ENCODE assay signal across 22 cellular contexts in genomic region chr5:179461576-179461975, GRCh38.
DNase-seq lines count a peak whose midpoint lies in the region; ATAC-seq, FAIRE-seq and TF ChIP-seq lines count a peak whose summit lies in the region.
"Had no signal": no experiment of that assay in that cellular context is flagged by ENCODE, and none has a peak within 500 bp of the region (broad histone marks: within the 10 kb centered on the region; RNA-seq: fewer than 3 reads in every experiment).

No MANE protein-coding gene starts in this region.

- no peaks in the 10 kb centered on the region for H4K20me1 ChIP-seq in K562 (replicated peaks; ENCODE audit: control insufficient read depth, insufficient read depth, low read length)
- H4K20me1 ChIP-seq: BLaER1 treated with 17β-estradiol and CSF1 and Interleukin-3, amounts not matched to agents 10 nM and 100 nM had no signal

- no peak overlapping the region for H2BK120ac ChIP-seq in neuronal stem cell (ENCODE audit: low read depth, low read length)

- intact Hi-C loops in K562 (cut with micrococcal nuclease) (no loop called here), lower leg skin (cut with DNase I; ENCODE audit: low total_unique reads) (no loop called here)

- H3K4me3 Mint-ChIP-seq in stimulated activated memory B cell treated with anti-CD40 and anti-IgM and Interleukin-4, amounts not matched to agents 10 μg/mL and 1 μg/mL and 100 μg/mL, for 72 hours: no peak overlapping the region
- H3K4me3 Mint-ChIP-seq in activated CD8-positive, alpha-beta memory T cell treated with anti-CD3 and anti-CD28 coated beads, Interleukin-2, amount 10 ng/mL, durations not matched to agents 7 days and 5 days: no peak overlapping the region
- H3K4me3 Mint-ChIP-seq: B cell; CD4-positive, alpha-beta T cell; CD8-positive, alpha-beta T cell had no signal

- no peak overlapping the region for H2BK12ac ChIP-seq in neuronal stem cell (ENCODE audit: low read length)

- TF ChIP-seq EP300 in K562 (IDR thresholded peaks at IDR 0.05; ENCODE audit: low read length): no peak

- WGBS in K562 (ENCODE audit: insufficient coverage, low coverage, missing lambda C conversion rate): 0% methylated on average over 1 of the region's 3 CpGs
- no CpG with 5 or more reads among the region's 3 CpGs for WGBS in neuronal stem cell (ENCODE audit: extremely low coverage in 2 of 2, insufficient read length in 2 of 2, insufficient replicate concordance in 1 of 2), 2 donors
- 58 to 88% methylated on average over 3 of the region's 3 CpGs for WGBS in lower leg skin, 2 donors

- H3K27ac ChIP-seq in K562 (ENCODE audit: extremely low read depth, low read depth, low read length) (no peak overlapping the region), neuronal stem cell (replicated peaks; ENCODE audit: low read length) (no peak overlapping the region)
- H3K27ac ChIP-seq: 22Rv1; A549; BLaER1 treated with 17β-estradiol and CSF1 and Interleukin-3, amounts not matched to agents 10 nM and 100 nM; C4-2B had no signal

- DNase-seq in K562 (ENCODE audit: extremely low read depth in 1 of 4, low spot score in 3 of 4) (no peak), neuronal stem cell (ENCODE audit: low spot score) (no peak), lower leg skin (ENCODE audit: low spot score in 2 of 2) (no peak)
- no peak for DNase-seq in activated CD8-positive, alpha-beta memory T cell treated with anti-CD3 and anti-CD28 coated beads, Interleukin-2, amount 10 ng/mL, durations not matched to agents 7 days and 5 days
- DNase-seq: AML-193; Caco-2; Calu3; CD4-positive, alpha-beta T cell; CD8-positive, alpha-beta T cell; DMS79 treated with DMSO at 0.1 percent for 48 hours; GF-D8 had no signal

- no peak for TF ChIP-seq RAD21 in K562 (CRISPR knock-in tag; conservative IDR thresholded peaks at IDR 0.05 in 1 of 2, IDR thresholded peaks at IDR 0.05 in 1 of 2)

- H3K4me1 Mint-ChIP-seq in stimulated activated memory B cell treated with anti-CD40 and anti-IgM and Interleukin-4, amounts not matched to agents 10 μg/mL and 1 μg/mL and 100 μg/mL, for 72 hours: no peaks in the 10 kb centered on the region
- no peaks in the 10 kb centered on the region for H3K4me1 Mint-ChIP-seq in activated CD8-positive, alpha-beta memory T cell treated with anti-CD3 and anti-CD28 coated beads, Interleukin-2, amount 10 ng/mL, durations not matched to agents 7 days and 5 days
- H3K4me1 Mint-ChIP-seq: B cell had no signal

- no peak for TF ChIP-seq POLR2A in K562 (conservative IDR thresholded peaks at IDR 0.05)
- TF ChIP-seq POLR2A in lower leg skin (IDR thresholded peaks at IDR 0.05): no peak

- H3K23ac ChIP-seq in neuronal stem cell (ENCODE audit: low read depth, low read length, poor library complexity): peak overlapping the region; percentile 73

- H3K27ac Mint-ChIP-seq in stimulated activated memory B cell treated with anti-CD40 and anti-IgM and Interleukin-4, amounts not matched to agents 10 μg/mL and 1 μg/mL and 100 μg/mL, for 72 hours: no peak overlapping the region
- no peak overlapping the region for H3K27ac Mint-ChIP-seq in activated CD8-positive, alpha-beta memory T cell treated with anti-CD3 and anti-CD28 coated beads, Interleukin-2, amount 10 ng/mL, durations not matched to agents 7 days and 5 days
- H3K27ac Mint-ChIP-seq: B cell; CD4-positive, alpha-beta T cell; CD8-positive, alpha-beta T cell had no signal

- no peak for FAIRE-seq in K562 (lab: Jason Lieb, UNC)
- FAIRE-seq: A549, D721Med, G401.6, GM12891, GM19239 had no signal

- H3K4me2 ChIP-seq in K562 (ENCODE audit: insufficient read depth, low read length) (no peak overlapping the region), neuronal stem cell (ENCODE audit: insufficient read depth, low read length, poor library complexity, severe bottlenecking) (no peak overlapping the region)
- H3K4me2 ChIP-seq: A549; BLaER1 treated with 17β-estradiol and CSF1 and Interleukin-3, amounts not matched to agents 10 nM and 100 nM had no signal

- ATAC-seq in K562 (no peak), GM19452 (IDR thresholded peaks at IDR 0.05; ENCODE audit: unreplicated experiment) (no peak)
- peak; percentile 12 for ATAC-seq in stimulated activated memory B cell treated with anti-CD40 and anti-IgM and Interleukin-4, amounts not matched to agents 10 μg/mL and 1 μg/mL and 100 μg/mL, for 72 hours
- no peak for ATAC-seq in activated CD8-positive, alpha-beta memory T cell treated with anti-CD3 and anti-CD28 coated beads, Interleukin-2, amount 10 ng/mL, durations not matched to agents 7 days and 5 days
- ATAC-seq: A549; CD8-positive, alpha-beta T cell had no signal

- H3K14ac ChIP-seq in neuronal stem cell (ENCODE audit: low read length): no peak overlapping the region

- H3K9me3 Mint-ChIP-seq in stimulated activated memory B cell treated with anti-CD40 and anti-IgM and Interleukin-4, amounts not matched to agents 10 μg/mL and 1 μg/mL and 100 μg/mL, for 72 hours: peaks cover 2% of the 10 kb centered on the region
- no peaks in the 10 kb centered on the region for H3K9me3 Mint-ChIP-seq in activated CD8-positive, alpha-beta memory T cell treated with anti-CD3 and anti-CD28 coated beads, Interleukin-2, amount 10 ng/mL, durations not matched to agents 7 days and 5 days (ENCODE audit: low read depth)

- H3K36me3 ChIP-seq in K562 (ENCODE audit: control insufficient read depth, insufficient read depth, low read length) (no peaks in the 10 kb centered on the region), neuronal stem cell (replicated peaks in 1 of 2; ENCODE audit: control insufficient read depth in 2 of 2, insufficient read depth in 2 of 2, low read length in 2 of 2) (no peaks in the 10 kb centered on the region)
- H3K36me3 ChIP-seq: BLaER1 treated with 17β-estradiol and CSF1 and Interleukin-3, amounts not matched to agents 10 nM and 100 nM had no signal

- no peaks in the 10 kb centered on the region for H3K9me1 ChIP-seq in K562 (ENCODE audit: control insufficient read depth, insufficient read depth, low read length)

- H3K36me3 Mint-ChIP-seq in stimulated activated memory B cell treated with anti-CD40 and anti-IgM and Interleukin-4, amounts not matched to agents 10 μg/mL and 1 μg/mL and 100 μg/mL, for 72 hours: no peaks in the 10 kb centered on the region
- no peaks in the 10 kb centered on the region for H3K36me3 Mint-ChIP-seq in activated CD8-positive, alpha-beta memory T cell treated with anti-CD3 and anti-CD28 coated beads, Interleukin-2, amount 10 ng/mL, durations not matched to agents 7 days and 5 days
- H3K36me3 Mint-ChIP-seq: CD8-positive, alpha-beta T cell had no signal

- no peaks in the 10 kb centered on the region for H3K79me1 ChIP-seq in neuronal stem cell (ENCODE audit: low read depth, low read length)

- H2AFZ ChIP-seq in K562 (ENCODE audit: low read depth, low read length) (no peak overlapping the region), neuronal stem cell (ENCODE audit: low read length) (no peak overlapping the region)

- H4K91ac ChIP-seq in neuronal stem cell (ENCODE audit: low read depth, low read length, poor library complexity): no peak overlapping the region

- H3K9me3 ChIP-seq in K562 (replicated peaks; ENCODE audit: control insufficient read depth, insufficient read depth, low read depth, low read length) (no peaks in the 10 kb centered on the region), neuronal stem cell (replicated peaks in 1 of 2; ENCODE audit: control insufficient read depth in 2 of 2, insufficient read depth in 1 of 2, low read depth in 1 of 2, low read length in 2 of 2) (peaks cover 0 to 2% of the 10 kb centered on the region in 2 donors)

- no peak overlapping the region for H2BK5ac ChIP-seq in neuronal stem cell (ENCODE audit: low read length)

- H3K27me3 Mint-ChIP-seq in stimulated activated memory B cell treated with anti-CD40 and anti-IgM and Interleukin-4, amounts not matched to agents 10 μg/mL and 1 μg/mL and 100 μg/mL, for 72 hours: no peaks in the 10 kb centered on the region
- H3K27me3 Mint-ChIP-seq in activated CD8-positive, alpha-beta memory T cell treated with anti-CD3 and anti-CD28 coated beads, Interleukin-2, amount 10 ng/mL, durations not matched to agents 7 days and 5 days: no peaks in the 10 kb centered on the region
- H3K27me3 Mint-ChIP-seq: B cell; CD4-positive, alpha-beta T cell had no signal

- no peaks in the 10 kb centered on the region for H3K79me2 ChIP-seq in K562 (ENCODE audit: control insufficient read depth, insufficient read depth, low read length)

- no peak overlapping the region for H2BK15ac ChIP-seq in neuronal stem cell (ENCODE audit: low read length)

- no TSS peak for BruUV-seq in K562 (replicated peaks; lab: Mats Ljungman, UMichigan)

- POLR2A ChIA-PET in K562 (lab: Yijun Ruan, JAX): no interaction called here

- H3K4me3 ChIP-seq in K562: no peak overlapping the region
- no peak overlapping the region for H3K4me3 ChIP-seq in neuronal stem cell (ENCODE audit: low read length in 2 of 2)
- no peak overlapping the region for H3K4me3 ChIP-seq in lower leg skin (ENCODE audit: low read depth, poor library complexity, severe bottlenecking)
- H3K4me3 ChIP-seq: A549; BLaER1 treated with 17β-estradiol and CSF1 and Interleukin-3, amounts not matched to agents 10 nM and 100 nM had no signal

- H3K9ac ChIP-seq in K562 (ENCODE audit: insufficient read depth in 1 of 2, low read depth in 2 of 2, low read length in 2 of 2): no peak overlapping the region
- no peak overlapping the region for H3K9ac ChIP-seq in neuronal stem cell (ENCODE audit: low read depth, low read length, poor library complexity)
- H3K9ac ChIP-seq: BLaER1 treated with 17β-estradiol and CSF1 and Interleukin-3, amounts not matched to agents 10 nM and 100 nM had no signal

- H3K27me3 ChIP-seq in K562 (ENCODE audit: control insufficient read depth in 2 of 2, insufficient read depth in 2 of 2, low read length in 2 of 2) (peaks cover 8 to 33% of the 10 kb centered on the region in 2 experiments; a peak in 4 of 5 replicates), neuronal stem cell (ENCODE audit: control insufficient read depth in 3 of 3, insufficient read depth in 3 of 3, low read depth in 1 of 3, low read length in 3 of 3) (no peaks in the 10 kb centered on the region)
- H3K27me3 ChIP-seq: BLaER1 treated with 17β-estradiol and CSF1 and Interleukin-3, amounts not matched to agents 10 nM and 100 nM had no signal

- no peaks in the 10 kb centered on the region for H3K4me1 ChIP-seq in K562 (replicated peaks in 1 of 2; ENCODE audit: control insufficient read depth in 2 of 2, insufficient read depth in 2 of 2, low read length in 2 of 2)
- H3K4me1 ChIP-seq in neuronal stem cell (ENCODE audit: control insufficient read depth in 2 of 2, insufficient read depth in 1 of 2, low read depth in 1 of 2, low read length in 2 of 2): no peaks in the 10 kb centered on the region
- H3K4me1 ChIP-seq: A549; BLaER1 treated with 17β-estradiol and CSF1 and Interleukin-3, amounts not matched to agents 10 nM and 100 nM; Caco-2 had no signal

- no peak overlapping the region for H3K18ac ChIP-seq in neuronal stem cell (ENCODE audit: low read length)

- in situ Hi-C loops in K562 (cut with MboI): no loop called here

- CTCF ChIA-PET in K562 (lab: Yijun Ruan, JAX; ENCODE audit: low intra/inter-chr PET ratio): no interaction called here
- CTCF ChIA-PET in activated CD8-positive, alpha-beta memory T cell treated with anti-CD3 and anti-CD28 coated beads, Interleukin-2, amount 10 ng/mL, durations not matched to agents 7 days and 5 days (lab: Charles Lee): no interaction called here

- H4K8ac ChIP-seq in neuronal stem cell (ENCODE audit: low read depth, low read length): no peak overlapping the region

- no peak overlapping the region for H2AK5ac ChIP-seq in neuronal stem cell (ENCODE audit: low read depth, low read length)

- H3K4ac ChIP-seq in neuronal stem cell (ENCODE audit: low read length): no peak overlapping the region

- no peak for TF ChIP-seq CTCF in K562 (IDR thresholded peaks at IDR 0.05 in 2 of 3, conservative IDR thresholded peaks at IDR 0.05 in 1 of 3; ENCODE audit: insufficient read depth in 2 of 3, low read depth in 1 of 3, low read length in 3 of 3)
- no peak for TF ChIP-seq CTCF in lower leg skin (IDR thresholded peaks at IDR 0.05)
